In the genomic region with DNA sequence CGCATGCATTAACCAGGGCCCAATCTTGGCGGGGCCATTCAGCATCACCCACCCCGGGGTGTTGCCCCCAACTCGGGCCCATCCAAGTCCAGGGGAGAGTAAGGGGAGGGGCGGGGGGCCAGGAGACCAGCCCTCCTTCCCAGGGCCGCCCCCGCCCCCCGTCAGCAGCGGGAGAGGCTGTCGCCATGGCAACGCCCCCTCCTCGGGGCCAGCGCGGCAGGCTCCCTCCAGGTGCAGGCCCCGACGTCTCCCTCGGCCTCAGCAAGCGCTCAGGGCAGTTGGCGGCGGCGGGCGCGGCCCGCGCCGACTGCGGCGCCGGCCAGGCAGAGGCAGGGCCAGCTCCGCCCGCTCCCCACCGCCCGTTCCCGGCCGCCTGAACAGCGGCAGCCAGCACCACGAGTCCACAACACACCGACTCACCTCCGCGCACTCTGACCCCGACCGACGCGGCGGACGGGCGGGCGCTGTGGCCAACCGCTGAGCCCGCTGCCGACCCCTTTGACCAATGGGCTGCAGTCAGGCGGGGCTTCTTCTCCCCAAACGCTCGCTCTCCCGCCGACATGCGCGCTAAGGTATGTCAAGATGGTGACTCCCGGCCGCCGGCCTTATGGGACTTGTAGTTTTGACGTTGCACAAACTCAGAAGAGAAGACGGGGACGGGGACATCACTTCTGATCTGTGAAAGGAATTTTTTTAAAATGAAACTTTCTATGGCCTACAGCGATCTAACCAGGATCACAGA, we compare ENCODE assay signal across 8 cellular contexts. TPM values are rescaled to one million over a fixed set of nuclear protein-coding genes. Genes with fewer than 3 reads are reported as not detected.
A peak's percentile ranks its signal among the peaks of the same experiment; 100 is the strongest.
DNase-seq lines count a peak whose midpoint lies in the region; ATAC-seq, FAIRE-seq and TF ChIP-seq lines count a peak whose summit lies in the region.

A gene with protein sequence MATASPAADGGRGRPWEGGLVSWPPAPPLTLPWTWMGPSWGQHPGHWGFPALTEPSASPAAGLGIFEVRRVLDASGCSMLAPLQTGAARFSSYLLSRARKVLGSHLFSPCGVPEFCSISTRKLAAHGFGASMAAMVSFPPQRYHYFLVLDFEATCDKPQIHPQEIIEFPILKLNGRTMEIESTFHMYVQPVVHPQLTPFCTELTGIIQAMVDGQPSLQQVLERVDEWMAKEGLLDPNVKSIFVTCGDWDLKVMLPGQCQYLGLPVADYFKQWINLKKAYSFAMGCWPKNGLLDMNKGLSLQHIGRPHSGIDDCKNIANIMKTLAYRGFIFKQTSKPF (minus strand): TSS at position 418 of the 742 bp plus-strand sequence. CDS start 231 bp downstream, at position 187.

- H3K4me3 ChIP-seq in right atrium auricular region, result peak within 1 kb of the TSS; percentile 94 to 97
- H3K4me3 ChIP-seq in psoas muscle, result peak within 1 kb of the TSS; percentile 85

- no peaks in the 10 kb centered on the region for H3K9me3 ChIP-seq in right atrium auricular region
- H3K9me3 ChIP-seq in psoas muscle, result no peaks in the 10 kb centered on the region

- TF ChIP-seq CTCF in right atrium auricular region (IDR thresholded peaks at IDR 0.05), result no peak
- no peak for TF ChIP-seq CTCF in psoas muscle (IDR thresholded peaks at IDR 0.05)

- intact Hi-C loops in T-helper 2 cell treated with Interferon-gamma antibody and Interleukin-4, amounts not matched to agents 100 ng/mL and 5 ng/mL, for 36 hours (cut with micrococcal nuclease), result loop anchor here (1.0 kb wide), 1 partner anchor 142 kb away; a partner anchor contains a TSS
- intact Hi-C loops in psoas muscle (cut with DNase I), result no loop called here

- peak; percentile 94 for FAIRE-seq in urothelium cell line (lab: Jason Lieb, UNC)

- WGBS in psoas muscle, 3 donors, result 0 to 1% (median 0%) methylated on average over 44 to 65 of the region's 65 CpGs

- H3K27me3 ChIP-seq in right atrium auricular region, result no peaks in the 10 kb centered on the region
- H3K27me3 ChIP-seq in psoas muscle (ENCODE audit: insufficient read depth in 3 of 3, low read length in 2 of 3), result no peaks in the 10 kb centered on the region

- DNase-seq in NCI-H187 treated with DMSO at 0.1 percent for 48 hours (lab: John Stamatoyannopoulos, UW) (peak; percentile 60), anterior cingulate cortex (lab: John Stamatoyannopoulos, UW) (peak; percentile 86 to 99 (median 97)), right atrium auricular region (ENCODE audit: low spot score) (peak; percentile 99), psoas muscle (peak; percentile 98 to 99), urothelium cell line (ENCODE audit: low spot score) (peak; percentile 100)

- H3K27ac ChIP-seq in right atrium auricular region, result peak within 1 kb of the TSS; percentile 69 to 78
- peak within 1 kb of the TSS; percentile 79 for H3K27ac ChIP-seq in psoas muscle

- H3K36me3 ChIP-seq in right atrium auricular region (no peaks in the 10 kb centered on the region), psoas muscle (ENCODE audit: insufficient read depth in 1 of 2, low read depth in 1 of 2) (peaks cover 0 to under 1% of the 10 kb centered on the region in 2 donors)

- peak; percentile 76 for ATAC-seq in GM18499 (IDR thresholded peaks at IDR 0.05; ENCODE audit: insufficient read depth, unreplicated experiment)
- ATAC-seq in HG02943 (IDR thresholded peaks at IDR 0.05; ENCODE audit: low read depth, unreplicated experiment), result peak; percentile 91
- peak; percentile 100 for ATAC-seq in psoas muscle

- H3K4me1 ChIP-seq in right atrium auricular region (peaks cover 0 to 19% of the 10 kb centered on the region in 2 donors), psoas muscle (peaks cover 23% of the 10 kb centered on the region)

RNA-seq across cellular contexts. Expression of the gene that starts here (rescaled TPM):
- total RNA-seq in T-helper 2 cell treated with Interferon-gamma antibody and Interleukin-4, amounts not matched to agents 100 ng/mL and 5 ng/mL, for 36 hours, result 30.4 and 30.7 TPM in 2 replicates
- total RNA-seq in right atrium auricular region (10 to 100 TPM; 38.0 to 40.4 TPM), psoas muscle (10 to 100 TPM; 58.4 to 65.1 (median 61.7) TPM)
- 10 to 100 TPM; 50.4 to 96.8 (median 55.2) TPM for polyA plus RNA-seq in psoas muscle

Comparison
In these comparisons a context has a peak if more than half of its experiments do, and no peak if none do; other contexts are left out.
1. Peak in every context shown above with its lines: DNase-seq, ATAC-seq, H3K4me3 ChIP-seq and H3K27ac ChIP-seq.